ENCODE assay signal across 1 cellular context in the genomic region with DNA sequence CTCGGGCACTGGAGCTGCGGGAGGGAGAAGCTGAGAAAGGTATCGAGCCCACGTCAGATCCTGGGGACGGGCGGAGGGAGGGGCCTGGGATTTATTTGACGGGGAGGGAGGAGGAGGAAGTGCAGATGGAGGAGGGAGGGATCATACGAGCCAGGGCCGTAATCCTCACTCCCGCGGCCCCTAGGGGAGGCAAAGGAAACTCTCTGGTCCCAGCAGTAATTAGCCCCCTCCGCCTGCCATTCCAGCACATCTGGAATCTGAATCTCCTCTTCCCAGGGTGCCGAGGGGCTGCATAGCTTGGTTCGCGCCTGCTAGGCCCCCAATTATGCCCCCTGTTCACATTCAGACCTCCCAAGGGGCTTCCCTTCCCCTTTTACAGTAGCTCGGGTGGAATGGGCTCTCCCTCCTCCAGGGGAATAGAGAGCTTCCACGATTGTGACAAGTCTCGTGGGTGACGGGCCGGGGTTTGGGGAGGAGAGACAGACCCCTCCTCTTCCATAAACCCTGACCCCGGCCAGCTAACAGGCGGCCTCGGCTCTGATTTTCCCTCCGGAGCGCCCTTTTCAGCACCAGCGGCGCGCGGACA.
A peak's percentile ranks its signal among the peaks of the same experiment; 100 is the strongest.
TF ChIP-seq lines count a peak whose summit lies in the region.

A gene (minus strand): TSS at position 35 of the 586 bp plus-strand sequence. CDS start 531 bp downstream, outside the sequence.

TF ChIP-seq in K562, 482 proteins besides CTCF, POLR2A, EP300 and RAD21 (continued from another document and continues in another):
- TF ChIP-seq, protein P1, sequence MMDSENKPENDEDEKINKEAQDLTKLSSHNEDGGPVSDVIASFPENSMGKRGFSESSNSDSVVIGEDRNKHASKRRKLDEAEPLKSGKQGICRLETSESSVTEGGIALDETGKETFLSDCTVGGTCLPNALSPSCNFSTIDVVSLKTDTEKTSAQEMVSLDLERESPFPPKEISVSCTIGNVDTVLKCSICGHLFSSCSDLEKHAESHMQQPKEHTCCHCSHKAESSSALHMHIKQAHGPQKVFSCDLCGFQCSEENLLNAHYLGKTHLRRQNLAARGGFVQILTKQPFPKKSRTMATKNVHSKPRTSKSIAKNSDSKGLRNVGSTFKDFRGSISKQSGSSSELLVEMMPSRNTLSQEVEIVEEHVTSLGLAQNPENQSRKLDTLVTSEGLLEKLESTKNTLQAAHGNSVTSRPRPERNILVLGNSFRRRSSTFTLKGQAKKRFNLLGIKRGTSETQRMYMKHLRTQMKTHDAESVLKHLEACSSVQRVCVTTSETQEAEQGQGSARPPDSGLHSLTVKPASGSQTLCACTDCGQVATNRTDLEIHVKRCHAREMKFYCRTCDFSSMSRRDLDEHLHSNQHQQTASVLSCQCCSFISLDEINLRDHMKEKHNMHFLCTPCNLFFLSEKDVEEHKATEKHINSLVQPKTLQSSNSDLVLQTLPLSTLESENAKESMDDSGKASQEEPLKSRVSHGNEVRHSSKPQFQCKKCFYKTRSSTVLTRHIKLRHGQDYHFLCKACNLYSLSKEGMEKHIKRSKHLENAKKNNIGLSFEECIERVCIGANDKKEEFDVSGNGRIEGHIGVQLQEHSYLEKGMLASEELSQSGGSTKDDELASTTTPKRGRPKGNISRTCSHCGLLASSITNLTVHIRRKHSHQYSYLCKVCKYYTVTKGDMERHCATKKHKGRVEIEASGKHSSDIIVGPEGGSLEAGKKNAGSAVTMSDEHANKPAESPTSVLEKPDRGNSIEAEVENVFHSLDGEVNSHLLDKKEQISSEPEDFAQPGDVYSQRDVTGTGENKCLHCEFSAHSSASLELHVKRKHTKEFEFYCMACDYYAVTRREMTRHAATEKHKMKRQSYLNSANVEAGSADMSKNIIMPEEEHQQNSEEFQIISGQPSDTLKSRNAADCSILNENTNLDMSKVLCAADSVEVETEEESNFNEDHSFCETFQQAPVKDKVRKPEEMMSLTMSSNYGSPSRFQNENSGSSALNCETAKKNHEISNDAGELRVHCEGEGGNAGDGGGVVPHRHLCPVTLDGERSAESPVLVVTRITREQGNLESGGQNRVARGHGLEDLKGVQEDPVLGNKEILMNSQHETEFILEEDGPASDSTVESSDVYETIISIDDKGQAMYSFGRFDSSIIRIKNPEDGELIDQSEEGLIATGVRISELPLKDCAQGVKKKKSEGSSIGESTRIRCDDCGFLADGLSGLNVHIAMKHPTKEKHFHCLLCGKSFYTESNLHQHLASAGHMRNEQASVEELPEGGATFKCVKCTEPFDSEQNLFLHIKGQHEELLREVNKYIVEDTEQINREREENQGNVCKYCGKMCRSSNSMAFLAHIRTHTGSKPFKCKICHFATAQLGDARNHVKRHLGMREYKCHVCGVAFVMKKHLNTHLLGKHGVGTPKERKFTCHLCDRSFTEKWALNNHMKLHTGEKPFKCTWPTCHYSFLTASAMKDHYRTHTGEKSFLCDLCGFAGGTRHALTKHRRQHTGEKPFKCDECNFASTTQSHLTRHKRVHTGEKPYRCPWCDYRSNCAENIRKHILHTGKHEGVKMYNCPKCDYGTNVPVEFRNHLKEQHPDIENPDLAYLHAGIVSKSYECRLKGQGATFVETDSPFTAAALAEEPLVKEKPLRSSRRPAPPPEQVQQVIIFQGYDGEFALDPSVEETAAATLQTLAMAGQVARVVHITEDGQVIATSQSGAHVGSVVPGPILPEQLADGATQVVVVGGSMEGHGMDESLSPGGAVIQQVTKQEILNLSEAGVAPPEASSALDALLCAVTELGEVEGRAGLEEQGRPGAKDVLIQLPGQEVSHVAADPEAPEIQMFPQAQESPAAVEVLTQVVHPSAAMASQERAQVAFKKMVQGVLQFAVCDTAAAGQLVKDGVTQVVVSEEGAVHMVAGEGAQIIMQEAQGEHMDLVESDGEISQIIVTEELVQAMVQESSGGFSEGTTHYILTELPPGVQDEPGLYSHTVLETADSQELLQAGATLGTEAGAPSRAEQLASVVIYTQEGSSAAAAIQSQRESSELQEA (IDR thresholded peaks at IDR 0.05; ENCODE audit: low read depth) = no peak
- TF ChIP-seq, protein P2, sequence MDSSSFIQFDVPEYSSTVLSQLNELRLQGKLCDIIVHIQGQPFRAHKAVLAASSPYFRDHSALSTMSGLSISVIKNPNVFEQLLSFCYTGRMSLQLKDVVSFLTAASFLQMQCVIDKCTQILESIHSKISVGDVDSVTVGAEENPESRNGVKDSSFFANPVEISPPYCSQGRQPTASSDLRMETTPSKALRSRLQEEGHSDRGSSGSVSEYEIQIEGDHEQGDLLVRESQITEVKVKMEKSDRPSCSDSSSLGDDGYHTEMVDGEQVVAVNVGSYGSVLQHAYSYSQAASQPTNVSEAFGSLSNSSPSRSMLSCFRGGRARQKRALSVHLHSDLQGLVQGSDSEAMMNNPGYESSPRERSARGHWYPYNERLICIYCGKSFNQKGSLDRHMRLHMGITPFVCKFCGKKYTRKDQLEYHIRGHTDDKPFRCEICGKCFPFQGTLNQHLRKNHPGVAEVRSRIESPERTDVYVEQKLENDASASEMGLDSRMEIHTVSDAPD (CRISPR knock-in tag; IDR thresholded peaks at IDR 0.05) = no peak
- TF ChIP-seq ZNF184 (CRISPR knock-in tag; IDR thresholded peaks at IDR 0.05) = no peak
- TF ChIP-seq, protein P3, sequence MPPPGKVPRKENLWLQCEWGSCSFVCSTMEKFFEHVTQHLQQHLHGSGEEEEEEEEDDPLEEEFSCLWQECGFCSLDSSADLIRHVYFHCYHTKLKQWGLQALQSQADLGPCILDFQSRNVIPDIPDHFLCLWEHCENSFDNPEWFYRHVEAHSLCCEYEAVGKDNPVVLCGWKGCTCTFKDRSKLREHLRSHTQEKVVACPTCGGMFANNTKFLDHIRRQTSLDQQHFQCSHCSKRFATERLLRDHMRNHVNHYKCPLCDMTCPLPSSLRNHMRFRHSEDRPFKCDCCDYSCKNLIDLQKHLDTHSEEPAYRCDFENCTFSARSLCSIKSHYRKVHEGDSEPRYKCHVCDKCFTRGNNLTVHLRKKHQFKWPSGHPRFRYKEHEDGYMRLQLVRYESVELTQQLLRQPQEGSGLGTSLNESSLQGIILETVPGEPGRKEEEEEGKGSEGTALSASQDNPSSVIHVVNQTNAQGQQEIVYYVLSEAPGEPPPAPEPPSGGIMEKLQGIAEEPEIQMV (tag; conservative IDR thresholded peaks at IDR 0.05; ENCODE audit: low read depth) = no peak
- no peak for TF ChIP-seq FIP1L1 (IDR thresholded peaks at IDR 0.05; ENCODE audit: low read depth, low read length, poor library complexity, severe bottlenecking)
- TF ChIP-seq TSC22D4 (tag; IDR thresholded peaks at IDR 0.05) = no peak
- TF ChIP-seq CAMTA2 (CRISPR knock-in tag; conservative IDR thresholded peaks at IDR 0.05) = no peak
- TF ChIP-seq, protein P4, sequence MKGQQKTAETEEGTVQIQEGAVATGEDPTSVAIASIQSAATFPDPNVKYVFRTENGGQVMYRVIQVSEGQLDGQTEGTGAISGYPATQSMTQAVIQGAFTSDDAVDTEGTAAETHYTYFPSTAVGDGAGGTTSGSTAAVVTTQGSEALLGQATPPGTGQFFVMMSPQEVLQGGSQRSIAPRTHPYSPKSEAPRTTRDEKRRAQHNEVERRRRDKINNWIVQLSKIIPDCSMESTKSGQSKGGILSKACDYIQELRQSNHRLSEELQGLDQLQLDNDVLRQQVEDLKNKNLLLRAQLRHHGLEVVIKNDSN (CRISPR knock-in tag; IDR thresholded peaks at IDR 0.05) = no peak
- TF ChIP-seq, protein P5, sequence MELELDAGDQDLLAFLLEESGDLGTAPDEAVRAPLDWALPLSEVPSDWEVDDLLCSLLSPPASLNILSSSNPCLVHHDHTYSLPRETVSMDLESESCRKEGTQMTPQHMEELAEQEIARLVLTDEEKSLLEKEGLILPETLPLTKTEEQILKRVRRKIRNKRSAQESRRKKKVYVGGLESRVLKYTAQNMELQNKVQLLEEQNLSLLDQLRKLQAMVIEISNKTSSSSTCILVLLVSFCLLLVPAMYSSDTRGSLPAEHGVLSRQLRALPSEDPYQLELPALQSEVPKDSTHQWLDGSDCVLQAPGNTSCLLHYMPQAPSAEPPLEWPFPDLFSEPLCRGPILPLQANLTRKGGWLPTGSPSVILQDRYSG (tag; conservative IDR thresholded peaks at IDR 0.05; ENCODE audit: low read depth) = 0 out of 2 replicates have a peak, but pooled peaks have one; percentile 26
- TF ChIP-seq, protein P6, sequence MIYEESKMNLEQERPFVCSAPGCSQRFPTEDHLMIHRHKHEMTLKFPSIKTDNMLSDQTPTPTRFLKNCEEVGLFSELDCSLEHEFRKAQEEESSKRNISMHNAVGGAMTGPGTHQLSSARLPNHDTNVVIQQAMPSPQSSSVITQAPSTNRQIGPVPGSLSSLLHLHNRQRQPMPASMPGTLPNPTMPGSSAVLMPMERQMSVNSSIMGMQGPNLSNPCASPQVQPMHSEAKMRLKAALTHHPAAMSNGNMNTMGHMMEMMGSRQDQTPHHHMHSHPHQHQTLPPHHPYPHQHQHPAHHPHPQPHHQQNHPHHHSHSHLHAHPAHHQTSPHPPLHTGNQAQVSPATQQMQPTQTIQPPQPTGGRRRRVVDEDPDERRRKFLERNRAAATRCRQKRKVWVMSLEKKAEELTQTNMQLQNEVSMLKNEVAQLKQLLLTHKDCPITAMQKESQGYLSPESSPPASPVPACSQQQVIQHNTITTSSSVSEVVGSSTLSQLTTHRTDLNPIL (CRISPR knock-in tag; IDR thresholded peaks at IDR 0.05) = no peak
- TF ChIP-seq, protein P7, sequence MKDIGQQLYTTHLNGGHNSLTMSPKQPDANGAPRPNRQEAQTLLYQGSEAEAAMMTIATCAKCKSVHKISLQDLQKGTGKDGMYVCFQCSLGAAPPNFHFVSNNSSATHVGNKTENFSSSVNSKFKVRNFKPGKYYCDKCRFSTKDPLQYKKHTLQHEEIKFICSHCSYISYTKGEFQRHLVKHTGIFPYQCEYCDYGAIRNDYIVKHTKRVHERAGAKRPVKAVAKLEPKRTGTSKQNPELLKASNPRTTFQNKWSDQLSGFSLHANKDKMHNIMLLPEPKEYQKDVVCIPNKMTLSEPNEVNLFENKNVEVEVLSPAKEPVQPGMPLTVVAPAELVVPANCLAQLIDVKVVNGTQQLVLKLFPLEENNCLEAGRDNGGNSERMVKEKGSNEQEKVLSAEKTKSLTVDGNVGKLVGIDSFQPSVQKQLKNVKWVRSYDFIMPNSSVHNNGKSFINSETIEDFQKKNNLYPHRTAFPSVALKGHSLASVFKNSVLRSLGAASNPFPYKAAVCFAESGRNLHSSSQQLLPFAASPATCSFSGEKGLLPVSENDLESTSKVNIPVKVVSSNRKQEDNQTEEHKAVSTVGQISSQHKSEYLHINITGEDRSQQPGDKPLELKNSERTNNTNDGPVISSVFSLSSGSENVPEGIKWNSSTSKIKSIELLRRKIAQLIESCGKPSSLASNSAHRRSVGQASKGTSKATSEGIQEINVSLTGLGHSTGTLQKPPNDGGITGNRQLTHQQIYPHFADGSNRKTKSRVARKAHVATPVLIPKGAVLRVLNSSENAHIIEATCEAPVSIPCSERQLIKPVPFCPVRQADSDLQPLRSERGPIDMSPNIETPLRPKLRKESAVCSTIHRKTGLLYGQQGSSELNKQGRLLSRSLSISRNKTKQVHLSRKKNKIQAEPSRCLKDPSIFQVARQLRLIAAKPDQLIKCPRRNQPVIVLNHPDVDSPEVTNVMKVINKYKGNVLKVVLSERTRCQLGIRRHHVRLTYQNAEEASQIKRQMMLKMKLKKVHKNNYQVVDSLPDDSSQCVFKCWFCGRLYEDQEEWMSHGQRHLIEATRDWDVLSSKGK (CRISPR knock-in tag; IDR thresholded peaks at IDR 0.05) = no peak
- no peak for TF ChIP-seq ZNF134 (CRISPR knock-in tag; conservative IDR thresholded peaks at IDR 0.05)
- no peak for TF ChIP-seq DACH1 (IDR thresholded peaks at IDR 0.05; ENCODE audit: partially characterized antibody)
- TF ChIP-seq HMG20B (CRISPR knock-in tag; IDR thresholded peaks at IDR 0.05) = no peak
- no peak for TF ChIP-seq MED1 (CRISPR knock-in tag; IDR thresholded peaks at IDR 0.05; ENCODE audit: borderline replicate concordance)
- TF ChIP-seq SP2 (IDR thresholded peaks at IDR 0.05; ENCODE audit: extremely low read depth, low read depth, low read length, poor library complexity, severe bottlenecking) = no peak
- no peak for TF ChIP-seq CCAR2 (IDR thresholded peaks at IDR 0.05; ENCODE audit: low read depth, low read length)
- TF ChIP-seq, protein P8, sequence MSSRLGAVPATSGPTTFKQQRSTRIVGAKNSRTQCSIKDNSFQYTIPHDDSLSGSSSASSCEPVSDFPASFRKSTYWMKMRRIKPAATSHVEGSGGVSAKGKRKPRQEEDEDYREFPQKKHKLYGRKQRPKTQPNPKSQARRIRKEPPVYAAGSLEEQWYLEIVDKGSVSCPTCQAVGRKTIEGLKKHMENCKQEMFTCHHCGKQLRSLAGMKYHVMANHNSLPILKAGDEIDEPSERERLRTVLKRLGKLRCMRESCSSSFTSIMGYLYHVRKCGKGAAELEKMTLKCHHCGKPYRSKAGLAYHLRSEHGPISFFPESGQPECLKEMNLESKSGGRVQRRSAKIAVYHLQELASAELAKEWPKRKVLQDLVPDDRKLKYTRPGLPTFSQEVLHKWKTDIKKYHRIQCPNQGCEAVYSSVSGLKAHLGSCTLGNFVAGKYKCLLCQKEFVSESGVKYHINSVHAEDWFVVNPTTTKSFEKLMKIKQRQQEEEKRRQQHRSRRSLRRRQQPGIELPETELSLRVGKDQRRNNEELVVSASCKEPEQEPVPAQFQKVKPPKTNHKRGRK (tag; IDR thresholded peaks at IDR 0.05) = no peak
- no peak for TF ChIP-seq NR1H2 (CRISPR knock-in tag; IDR thresholded peaks at IDR 0.05)
- TF ChIP-seq, protein P9, sequence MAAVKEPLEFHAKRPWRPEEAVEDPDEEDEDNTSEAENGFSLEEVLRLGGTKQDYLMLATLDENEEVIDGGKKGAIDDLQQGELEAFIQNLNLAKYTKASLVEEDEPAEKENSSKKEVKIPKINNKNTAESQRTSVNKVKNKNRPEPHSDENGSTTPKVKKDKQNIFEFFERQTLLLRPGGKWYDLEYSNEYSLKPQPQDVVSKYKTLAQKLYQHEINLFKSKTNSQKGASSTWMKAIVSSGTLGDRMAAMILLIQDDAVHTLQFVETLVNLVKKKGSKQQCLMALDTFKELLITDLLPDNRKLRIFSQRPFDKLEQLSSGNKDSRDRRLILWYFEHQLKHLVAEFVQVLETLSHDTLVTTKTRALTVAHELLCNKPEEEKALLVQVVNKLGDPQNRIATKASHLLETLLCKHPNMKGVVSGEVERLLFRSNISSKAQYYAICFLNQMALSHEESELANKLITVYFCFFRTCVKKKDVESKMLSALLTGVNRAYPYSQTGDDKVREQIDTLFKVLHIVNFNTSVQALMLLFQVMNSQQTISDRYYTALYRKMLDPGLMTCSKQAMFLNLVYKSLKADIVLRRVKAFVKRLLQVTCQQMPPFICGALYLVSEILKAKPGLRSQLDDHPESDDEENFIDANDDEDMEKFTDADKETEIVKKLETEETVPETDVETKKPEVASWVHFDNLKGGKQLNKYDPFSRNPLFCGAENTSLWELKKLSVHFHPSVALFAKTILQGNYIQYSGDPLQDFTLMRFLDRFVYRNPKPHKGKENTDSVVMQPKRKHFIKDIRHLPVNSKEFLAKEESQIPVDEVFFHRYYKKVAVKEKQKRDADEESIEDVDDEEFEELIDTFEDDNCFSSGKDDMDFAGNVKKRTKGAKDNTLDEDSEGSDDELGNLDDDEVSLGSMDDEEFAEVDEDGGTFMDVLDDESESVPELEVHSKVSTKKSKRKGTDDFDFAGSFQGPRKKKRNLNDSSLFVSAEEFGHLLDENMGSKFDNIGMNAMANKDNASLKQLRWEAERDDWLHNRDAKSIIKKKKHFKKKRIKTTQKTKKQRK (IDR thresholded peaks at IDR 0.05; ENCODE audit: borderline replicate concordance, low read depth, low read length) = no peak
- TF ChIP-seq CBX1 (IDR thresholded peaks at IDR 0.05; ENCODE audit: low read depth) = no peak
- no peak for TF ChIP-seq GTF2E2 (tag; IDR thresholded peaks at IDR 0.05)
- TF ChIP-seq HSF4 (CRISPR knock-in tag; IDR thresholded peaks at IDR 0.05; ENCODE audit: borderline replicate concordance) = no peak
- no peak for TF ChIP-seq TEAD4 (IDR thresholded peaks at IDR 0.05; ENCODE audit: low read length)
- TF ChIP-seq TEAD4 (CRISPR knock-in tag; IDR thresholded peaks at IDR 0.05; ENCODE audit: borderline replicate concordance) = 0 out of 2 replicates have a peak, but pooled peaks have one; percentile 15
- no peak for TF ChIP-seq ZNF12 (CRISPR knock-in tag; IDR thresholded peaks at IDR 0.05)
- no peak for TF ChIP-seq MTA2 (IDR thresholded peaks at IDR 0.05; ENCODE audit: low read depth)
